18 cellular contexts compared by ENCODE assay signal in genomic region chrX:14363719-14364118, GRCh38.
DNase-seq lines count a peak whose midpoint lies in the region; ATAC-seq, FAIRE-seq and TF ChIP-seq lines count a peak whose summit lies in the region.
"Had no signal": no experiment of that assay in that cellular context is flagged by ENCODE, and none has a peak within 500 bp of the region (broad histone marks: within the 10 kb centered on the region; RNA-seq: fewer than 3 reads in every experiment).

No MANE protein-coding gene starts in this region.

- H3K4me3 Mint-ChIP-seq in astrocyte (ENCODE audit: unreplicated experiment): no peak overlapping the region

- H3K27ac Mint-ChIP-seq in astrocyte (ENCODE audit: unreplicated experiment): no peak overlapping the region

- no peak overlapping the region for H3K4me3 ChIP-seq in astrocyte (ENCODE audit: insufficient read depth, low read depth, low read length)
- no peak overlapping the region for H3K4me3 ChIP-seq in small intestine (ENCODE audit: low read depth in 1 of 2, low read length in 2 of 2)

- H3K27me3 ChIP-seq in astrocyte (ENCODE audit: insufficient read depth, low read length): no peaks in the 10 kb centered on the region
- H3K27me3 ChIP-seq in foreskin keratinocyte: no peaks in the 10 kb centered on the region
- H3K27me3 ChIP-seq in small intestine (ENCODE audit: control insufficient read depth in 2 of 2, insufficient read depth in 2 of 2, low read length in 2 of 2): no peaks in the 10 kb centered on the region

- TF ChIP-seq CTCF in astrocyte (IDR thresholded peaks at IDR 0.05; ENCODE audit: insufficient read depth, low read depth, low read length): no peak
- no peak for TF ChIP-seq CTCF in foreskin keratinocyte (conservative IDR thresholded peaks at IDR 0.05)
- no peak for TF ChIP-seq CTCF in GM20000 (IDR thresholded peaks at IDR 0.05; ENCODE audit: extremely low read depth, missing control alignments)

- H3K27ac ChIP-seq in astrocyte (ENCODE audit: low read depth, low read length) (no peak overlapping the region), foreskin keratinocyte (no peak overlapping the region), small intestine (ENCODE audit: low read depth in 1 of 2, low read length in 1 of 2) (no peak overlapping the region)

- DNase-seq in EL: peak; percentile 5
- peak; percentile 33 for DNase-seq in LoVo (ENCODE audit: low spot score)
- DNase-seq in astrocyte (ENCODE audit: low read depth): no peak
- peak in 1 of 2 donors; percentile 29 for DNase-seq in foreskin keratinocyte
- no peak for DNase-seq in small intestine
- no peak for DNase-seq in stimulated activated CD4-positive, alpha-beta T cell treated with anti-CD3 and anti-CD28 coated beads, Interleukin-4, amount 100 ng/mL, for 4 hours
- DNase-seq in GM20000 (ENCODE audit: low spot score): no peak
- DNase-seq in RCC 7860 (ENCODE audit: low spot score): no peak
- DNase-seq: DMS53, GF-D8, NCI-H1694, NCI-H2029 treated with DMSO at 0.1 percent for 48 hours, NCI-H2227 treated with DMSO at 0.1 percent for 48 hours, NCI-H526 treated with DMSO at 0.1 percent for 48 hours had no signal

- peaks cover 16% of the 10 kb centered on the region for H3K4me1 Mint-ChIP-seq in astrocyte (ENCODE audit: low read depth, unreplicated experiment)

- H2AFZ ChIP-seq in astrocyte (ENCODE audit: low read depth, low read length): no peak overlapping the region

- H3K27me3 Mint-ChIP-seq in astrocyte (ENCODE audit: low read depth, unreplicated experiment): no peaks in the 10 kb centered on the region

- no peaks in the 10 kb centered on the region for H3K9me3 ChIP-seq in astrocyte (ENCODE audit: insufficient read depth, low read depth, low read length)
- no peaks in the 10 kb centered on the region for H3K9me3 ChIP-seq in small intestine (ENCODE audit: control insufficient read depth, low read depth)

- H3K4me1 ChIP-seq in astrocyte (ENCODE audit: insufficient read depth, low read length) (peaks cover 2% of the 10 kb centered on the region), foreskin keratinocyte (peaks cover 19% of the 10 kb centered on the region), small intestine (ENCODE audit: control insufficient read depth in 2 of 2, insufficient read depth in 1 of 2, low read depth in 1 of 2, low read length in 1 of 2) (no peaks in the 10 kb centered on the region)

- ATAC-seq in foreskin keratinocyte: peak; percentile 89
- ATAC-seq: HCT116, SK-N-SH treated with all-trans-retinoic acid at 6 μM for 48 hours had no signal

- FAIRE-seq in astrocyte (lab: Jason Lieb, UNC) (peak; percentile 43), small intestine (lab: Jason Lieb, UNC) (no peak), RCC 7860 (lab: Jason Lieb, UNC) (no peak)
- FAIRE-seq: D721Med, GM12891 had no signal

- no peaks in the 10 kb centered on the region for H4K20me1 ChIP-seq in astrocyte (ENCODE audit: insufficient read depth, low read length)

- H3K4me2 ChIP-seq in astrocyte (ENCODE audit: low read length): no peak overlapping the region

- no peaks in the 10 kb centered on the region for H3K79me2 ChIP-seq in astrocyte (ENCODE audit: insufficient read depth, low read length)

- no peaks in the 10 kb centered on the region for H3K36me3 Mint-ChIP-seq in astrocyte (ENCODE audit: low read depth, unreplicated experiment)

- H3K36me3 ChIP-seq in astrocyte (ENCODE audit: insufficient read depth, low read length) (no peaks in the 10 kb centered on the region), small intestine (ENCODE audit: control insufficient read depth in 2 of 2, insufficient read depth in 2 of 2, low read length in 2 of 2) (no peaks in the 10 kb centered on the region)

- no peaks in the 10 kb centered on the region for H3K9me3 Mint-ChIP-seq in astrocyte (ENCODE audit: unreplicated experiment)

- H3K9ac ChIP-seq in astrocyte (ENCODE audit: low read length): no peak overlapping the region

- WGBS in small intestine, 3 donors: 64 to 79% (median 72%) methylated on average over 4 of the region's 4 CpGs

Comparison
In these comparisons a context has a peak if more than half of its experiments do, and no peak if none do; other contexts are left out.
1. DNase-seq: peak in EL (single experiment) and LoVo (single experiment); none in astrocyte (single experiment), small intestine (single experiment), stimulated activated CD4-positive, alpha-beta T cell treated with anti-CD3 and anti-CD28 coated beads, Interleukin-4, amount 100 ng/mL, for 4 hours (0 of 2), GM20000 (single experiment) and RCC 7860 (single experiment).